ENCODE assay signal across 8 cellular contexts in genomic region chr19:17282488-17283256, GRCh38. TPM values are rescaled to one million over a fixed set of nuclear protein-coding genes. Genes with fewer than 3 reads are reported as not detected.
DNase-seq lines count a peak whose midpoint lies in the region; ATAC-seq and TF ChIP-seq lines count a peak whose summit lies in the region.

No MANE protein-coding gene starts in this region.

- H3K9me3 ChIP-seq in spleen, result no peaks in the 10 kb centered on the region

- peaks cover 11 to 24% (median 19%) of the 10 kb centered on the region in 6 donors for H3K4me1 ChIP-seq in spleen

- TF ChIP-seq CTCF in brain microvascular endothelial cell (IDR thresholded peaks at IDR 0.05; ENCODE audit: low read depth, low read length, missing control alignments) (peak; percentile 88), spleen (IDR thresholded peaks at IDR 0.05 in 8 of 11, conservative IDR thresholded peaks at IDR 0.05 in 3 of 11) (peak; percentile 86 to 98 (median 95))

- ATAC-seq in HG02571 (IDR thresholded peaks at IDR 0.05; ENCODE audit: unreplicated experiment), result peak; percentile 66
- ATAC-seq in GM18511 (IDR thresholded peaks at IDR 0.05; ENCODE audit: unreplicated experiment), result no peak

- TF ChIP-seq POLR2A in spleen (IDR thresholded peaks at IDR 0.05), result no peak

- H3K36me3 ChIP-seq in brain microvascular endothelial cell (replicated peaks) (no peaks in the 10 kb centered on the region), spleen (peaks cover 0 to 46% (median 6%) of the 10 kb centered on the region in 6 donors)

- H3K27me3 ChIP-seq in brain microvascular endothelial cell (replicated peaks), result no peaks in the 10 kb centered on the region
- H3K27me3 ChIP-seq in spleen (replicated peaks in 1 of 7), result peaks cover 0 to 24% (median 14%) of the 10 kb centered on the region in 7 donors

- in situ Hi-C loops in brain microvascular endothelial cell (cut with HindIII; ENCODE audit: low pct_ligation_motif_present, low sequenced_read_pairs), result no loop called here

- intact Hi-C loops in spleen (cut with DNase I; ENCODE audit: low total_unique reads), result loop anchor here (2.0 kb wide), 1 partner anchor 216 kb away; no protein-coding TSS in a partner anchor

- DNase-seq in EL (peak; percentile 84), NCI-H2107 (lab: John Stamatoyannopoulos, UW) (peak; percentile 86), UCSD-AML1 (lab: John Stamatoyannopoulos, UW; ENCODE audit: unreplicated experiment) (peak; percentile 80), brain microvascular endothelial cell (peak; percentile 61), inferior parietal cortex (ENCODE audit: extremely low spot score) (peak; percentile 66), spleen (peak; percentile 95)

- WGBS in spleen, 5 donors, result 9 to 11% (median 10%) methylated on average over 47 to 49 of the region's 49 CpGs

- peak overlapping the region; percentile 35 for H3K4me3 ChIP-seq in brain microvascular endothelial cell (ENCODE audit: low read depth, low read length)
- peak overlapping the region; percentile 37 to 78 (median 57) for H3K4me3 ChIP-seq in spleen

- no peak overlapping the region for H3K27ac ChIP-seq in brain microvascular endothelial cell
- peak overlapping the region in 4 of 8 donors; percentile 41 to 80 (median 54) for H3K27ac ChIP-seq in spleen

RNA-seq across cellular contexts. Expression of gene ANKLE1, which starts 1.0 kb away (rescaled TPM):
- 1 to 10 TPM; 1.9 to 5.0 (median 3.1) TPM for total RNA-seq in spleen
- 1 to 10 TPM; 2.2 to 4.3 (median 2.4) TPM for polyA plus RNA-seq in spleen

RNA-seq across cellular contexts. Expression of gene BABAM1, which starts 15.4 kb away (rescaled TPM):
- total RNA-seq in spleen, result 10 to 100 TPM; 61.7 to 84.3 (median 71.3) TPM
- 100 to 1,000 TPM in 2 of 3 donors, 10 to 100 TPM in 1; 74.8 to 133 (median 114) TPM for polyA plus RNA-seq in spleen

RNA-seq across cellular contexts. Expression of gene USHBP1, which starts 18.1 kb away (rescaled TPM):
- 10 to 100 TPM in 2 of 7 donors, 1 to 10 TPM in 5; 4.4 to 16.6 (median 7.6) TPM for total RNA-seq in spleen
- 10 to 100 TPM in 2 of 3 donors, 1 to 10 TPM in 1; 3.1 to 16.6 (median 12.4) TPM for polyA plus RNA-seq in spleen

RNA-seq across cellular contexts. Expression of gene ABHD8, which starts 20.6 kb away (rescaled TPM):
- 10 to 100 TPM in 5 of 7 donors, 1 to 10 TPM in 2; 7.7 to 18.7 (median 13.2) TPM for total RNA-seq in spleen
- 10 to 100 TPM in 1 of 3 donors, 1 to 10 TPM in 2; 6.5 to 12.6 (median 7.9) TPM for polyA plus RNA-seq in spleen

RNA-seq across cellular contexts. Expression of gene MRPL34, which starts 23.0 kb away (rescaled TPM):
- total RNA-seq in spleen, result 10 to 100 TPM; 37.5 to 93.2 (median 57.8) TPM
- 100 to 1,000 TPM in 2 of 3 donors, 10 to 100 TPM in 1; 95.4 to 153 (median 152) TPM for polyA plus RNA-seq in spleen
